Comparison of ENCODE assay signal across 11 cellular contexts in the genomic region with DNA sequence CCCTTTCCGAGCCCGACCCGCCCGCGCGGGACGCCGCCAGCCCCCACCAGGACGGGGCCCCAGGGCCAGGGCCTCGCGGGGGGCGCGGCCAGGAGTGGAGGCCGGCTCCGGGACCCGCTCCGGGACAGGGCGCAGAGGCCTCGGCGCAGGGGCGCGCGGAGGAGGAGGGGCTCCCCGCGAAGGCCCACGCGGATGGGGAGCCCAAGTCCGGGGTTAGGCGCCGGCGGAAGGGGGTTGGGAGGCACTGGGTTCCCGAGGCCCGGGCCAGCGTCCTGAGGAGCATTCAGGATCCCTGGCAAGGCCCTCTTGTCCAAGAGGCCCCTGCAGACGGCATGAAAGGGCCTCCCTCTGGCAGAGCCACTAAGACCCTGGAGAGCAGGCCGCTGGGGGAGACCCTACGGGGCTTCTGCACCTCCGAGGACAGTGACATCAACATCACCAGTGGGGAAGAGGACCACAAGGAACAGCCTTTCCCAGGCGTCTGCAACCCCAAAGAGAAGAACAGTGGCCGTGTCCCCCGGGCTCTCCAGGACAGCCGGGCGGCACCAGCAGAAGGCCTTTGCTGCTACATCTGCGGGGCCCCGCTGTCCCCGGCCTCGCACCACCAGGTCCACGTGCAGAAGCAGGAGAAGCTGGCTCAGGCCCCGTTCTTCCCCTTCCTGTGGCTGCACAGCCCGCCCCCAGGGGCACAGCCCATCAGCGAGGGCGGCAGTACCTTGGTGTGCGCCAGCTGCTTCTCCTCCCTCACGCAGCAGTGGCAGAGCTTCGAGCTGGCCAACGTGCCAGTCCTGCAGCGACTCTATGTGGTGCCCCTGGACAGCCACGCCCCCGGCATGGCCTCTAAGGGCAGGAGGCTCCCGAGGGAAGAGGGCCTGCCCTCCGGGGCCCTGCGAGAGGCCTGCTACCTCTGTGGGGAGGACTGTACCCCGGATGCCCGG. TPM values are rescaled to one million over a fixed set of nuclear protein-coding genes. Genes with fewer than 3 reads are reported as not detected.
DNase-seq lines count a peak whose midpoint lies in the region; ATAC-seq and TF ChIP-seq lines count a peak whose summit lies in the region.
"Had no signal": no experiment of that assay in that cellular context is flagged by ENCODE, and none has a peak within 500 bp of the region (broad histone marks: within the 10 kb centered on the region; RNA-seq: fewer than 3 reads in every experiment).

No MANE protein-coding gene starts in this region.

- TF ChIP-seq POLR2A in spleen (IDR thresholded peaks at IDR 0.05): no peak

- H4K20me1 ChIP-seq in GM23248 (ENCODE audit: insufficient read depth): no peaks in the 10 kb centered on the region

- peak overlapping the region; percentile 93 for H3K9ac ChIP-seq in GM23248
- H3K9ac ChIP-seq in adipocyte (ENCODE audit: low read length): peak overlapping the region; percentile 84

- DNase-seq in GM23248 (peak; percentile 34), adipocyte (ENCODE audit: low read depth) (peak; percentile 25), spleen (no peak), ureter (ENCODE audit: low spot score) (no peak)
- DNase-seq: NCI-H526 treated with DMSO at 0.1 percent for 48 hours had no signal

- no peak for ATAC-seq in GM21825 (IDR thresholded peaks at IDR 0.05; ENCODE audit: unreplicated experiment)
- no peak for ATAC-seq in HG03135 (IDR thresholded peaks at IDR 0.05; ENCODE audit: unreplicated experiment)
- no peak for ATAC-seq in HG02938 (IDR thresholded peaks at IDR 0.05; ENCODE audit: unreplicated experiment)
- ATAC-seq: GM12878 had no signal

- H3K79me2 ChIP-seq in GM23248 (ENCODE audit: insufficient read depth): peaks cover 52% of the 10 kb centered on the region

- peak overlapping the region; percentile 87 for H3K4me3 ChIP-seq in GM23248
- peak overlapping the region; percentile 84 for H3K4me3 ChIP-seq in adipocyte (ENCODE audit: low read length)
- peak overlapping the region; percentile 24 for H3K4me3 ChIP-seq in iPS-11a (ENCODE audit: low read depth, low read length)
- H3K4me3 ChIP-seq in spleen: peak overlapping the region in 7 of 8 donors; percentile 28 to 69 (median 44)
- H3K4me3 ChIP-seq: GM12878 had no signal

- H3K9me3 ChIP-seq in GM23248 (ENCODE audit: low read depth) (no peaks in the 10 kb centered on the region), adipocyte (ENCODE audit: control insufficient read depth, low read length) (no peaks in the 10 kb centered on the region), spleen (no peaks in the 10 kb centered on the region)

- H3F3A ChIP-seq in GM23248 (ENCODE audit: insufficient read depth): peaks cover 34% of the 10 kb centered on the region

- H3K4me2 ChIP-seq in GM23248 (ENCODE audit: unreplicated experiment): peak overlapping the region; percentile 97

- H3K9me2 ChIP-seq in GM23248 (ENCODE audit: insufficient read depth): no peaks in the 10 kb centered on the region

- TF ChIP-seq CTCF in spleen (IDR thresholded peaks at IDR 0.05 in 8 of 11, conservative IDR thresholded peaks at IDR 0.05 in 3 of 11): no peak

- H3K36me3 ChIP-seq in GM23248 (ENCODE audit: low read depth): no peaks in the 10 kb centered on the region
- no peaks in the 10 kb centered on the region for H3K36me3 ChIP-seq in adipocyte (ENCODE audit: control insufficient read depth, insufficient read depth, low read length, severe bottlenecking)
- no peaks in the 10 kb centered on the region for H3K36me3 ChIP-seq in spleen

- H3K27me3 ChIP-seq in GM23248 (replicated peaks; ENCODE audit: insufficient read depth) (no peaks in the 10 kb centered on the region), adipocyte (replicated peaks; ENCODE audit: control insufficient read depth, insufficient read depth, low read length) (no peaks in the 10 kb centered on the region), spleen (replicated peaks in 1 of 7) (peaks cover 0 to 80% (median 29%) of the 10 kb centered on the region in 7 donors)

- H3K4me1 ChIP-seq in GM23248 (ENCODE audit: insufficient read depth) (peaks cover 22% of the 10 kb centered on the region), adipocyte (ENCODE audit: control insufficient read depth, insufficient read depth, low read length) (peaks cover 70% of the 10 kb centered on the region), spleen (peaks cover 25 to 95% (median 61%) of the 10 kb centered on the region in 6 donors)

- intact Hi-C loops in spleen (cut with DNase I; ENCODE audit: low total_unique reads): no loop called here

- in situ Hi-C loops in GM23248 (cut with MboI): no loop called here

- H2AFZ ChIP-seq in GM23248: peak overlapping the region; percentile 17

- WGBS in GM23248 (ENCODE audit: low coverage in 1 of 2, low lambda C conversion rate in 2 of 2, missing lambda C conversion rate in 2 of 2), 2 experiments: 41 to 57% methylated on average over 31 to 61 of the region's 64 CpGs
- 43 to 51% (median 45%) methylated on average over 39 to 64 of the region's 64 CpGs for WGBS in spleen, 5 donors

- H3K27ac ChIP-seq in GM23248: no peak overlapping the region
- H3K27ac ChIP-seq in spleen: peak overlapping the region in 5 of 8 donors; percentile 69 to 84 (median 77)

RNA-seq across cellular contexts. Expression of gene CIBAR2, which starts 58.1 kb away (rescaled TPM):
- not detected in 2 replicates for total RNA-seq in GM23248 (2014; rRNA removed; shearing (Covaris generic))
- polyA plus RNA-seq in GM23248 (2016; fragmentation: Nextera tagmentation; extraction: Ambion mirVana) (not detected in 2 replicates), spleen (under 1 TPM; 0.13 to 0.77 (median 0.30) TPM)
- total RNA-seq in spleen (1 to 10 TPM in 2 of 7 donors, under 1 TPM in 2, not detected in 3; 0.33 to 2.4 (median 0.91) TPM), ureter (not detected)
- total RNA-seq: activated CD8-positive, alpha-beta T cell treated with anti-CD3 and anti-CD28 coated beads for 36 hours; GM12878 had no signal

Comparison
In these comparisons a context has a peak if more than half of its experiments do, and no peak if none do; other contexts are left out.
1. DNase-seq: peak in GM23248 (single experiment) and adipocyte (single experiment); none in spleen (single experiment) and ureter (single experiment).
2. H3K4me3 ChIP-seq: peak in every context shown above with its lines; median percentile 87 in GM23248; 84 in adipocyte; 44 in spleen; 24 in iPS-11a.